Comparison of ENCODE assay signal across 8 cellular contexts in the genomic region with DNA sequence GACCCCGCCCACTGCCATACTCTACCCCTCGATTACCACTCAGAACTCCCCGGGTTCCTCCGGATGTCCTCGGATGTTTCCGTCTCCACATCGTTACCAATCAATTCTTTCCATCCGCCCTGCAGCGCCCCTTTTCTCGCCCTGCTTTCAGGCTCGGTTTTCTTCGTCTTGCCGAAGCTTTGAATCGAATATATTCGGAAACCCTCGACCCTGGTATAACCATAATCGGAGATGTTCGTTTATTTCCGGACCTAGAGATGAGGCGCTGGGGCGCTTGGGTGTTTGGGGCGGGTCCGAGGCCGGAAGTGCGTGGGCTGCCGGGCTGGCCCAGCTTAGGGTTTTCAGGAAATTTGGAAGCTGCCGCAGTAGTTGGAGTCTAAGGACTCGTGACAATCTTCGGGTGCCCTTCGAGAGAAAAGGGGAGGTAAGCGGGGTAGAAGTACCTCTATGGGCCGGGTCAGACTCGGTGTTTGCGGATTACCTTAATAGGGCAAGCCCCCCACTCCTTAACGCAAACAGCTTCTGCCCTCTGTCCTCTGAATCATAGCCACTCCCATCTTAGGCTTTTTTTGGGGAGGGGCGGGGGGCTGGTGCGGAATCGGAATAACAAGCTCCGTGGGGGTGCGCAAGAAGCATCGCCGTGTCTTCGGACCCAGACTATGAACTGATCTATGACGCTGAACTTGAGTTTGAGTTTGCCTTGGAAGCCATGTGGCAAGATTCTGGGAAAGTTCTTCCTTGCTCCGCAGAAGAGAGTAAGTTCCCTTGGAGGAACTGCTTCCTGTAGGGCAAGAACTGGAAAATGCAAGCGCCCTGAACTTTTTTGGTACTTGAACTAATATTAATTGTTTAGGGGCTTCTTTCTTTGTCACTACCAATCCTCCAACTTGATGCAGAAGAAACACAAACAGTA. TPM values are rescaled to one million over a fixed set of nuclear protein-coding genes. Genes with fewer than 3 reads are reported as not detected.
A peak's percentile ranks its signal among the peaks of the same experiment; 100 is the strongest.
DNase-seq lines count a peak whose midpoint lies in the region; ATAC-seq, FAIRE-seq and TF ChIP-seq lines count a peak whose summit lies in the region.

C14orf119 (plus strand) TSS at position 310 of the 913 bp plus-strand sequence. CDS start 2,154 bp downstream, outside the sequence.

- H3K4me1 ChIP-seq in kidney (ENCODE audit: control insufficient read depth in 1 of 2, insufficient read depth in 1 of 2, low read depth in 1 of 2, low read length in 2 of 2), result peaks cover 0 to 7% of the 10 kb centered on the region in 2 donors

- peak within 1 kb of the TSS; percentile 85 to 97 for H3K4me3 ChIP-seq in kidney (ENCODE audit: low read length in 2 of 2)

- intact Hi-C loops in kidney (cut with DNase I), result no loop called here

- H3K9me3 ChIP-seq in kidney (ENCODE audit: control insufficient read depth in 1 of 2, low read length in 2 of 2), result no peaks in the 10 kb centered on the region

- DNase-seq in activated T-cell treated with anti-CD3 and anti-CD28 coated beads for 1 hour (ENCODE audit: low read depth), result peak; percentile 99
- DNase-seq in activated T-cell treated with anti-CD3 and anti-CD28 coated beads, Interleukin-2, amount 50 U/mL, for 48 hours, result no peak
- peak; percentile 97 to 100 (median 99) for DNase-seq in T-helper 1 cell
- peak; percentile 100 for DNase-seq in cerebellar cortex (ENCODE audit: low spot score)
- peak; percentile 99 for DNase-seq in kidney
- peak; percentile 99 for DNase-seq in stimulated activated CD4-positive, alpha-beta T cell treated with anti-CD3 and anti-CD28 coated beads, Interleukin-1b, Interleukin-23, amount 100 ng/mL, for 48 hours
- DNase-seq in stimulated activated naive CD4-positive, alpha-beta T cell (lab: John Stamatoyannopoulos, UW), result no peak

- peaks cover 12 to 13% of the 10 kb centered on the region in 2 donors for H3K36me3 ChIP-seq in kidney (ENCODE audit: control insufficient read depth in 1 of 2, insufficient read depth in 2 of 2, low read length in 2 of 2)

- H3K27ac ChIP-seq in kidney (ENCODE audit: low read depth in 2 of 2, low read length in 2 of 2), result peak within 1 kb of the TSS; percentile 98 to 99

- peak; percentile 99 for FAIRE-seq in kidney (lab: Jason Lieb, UNC)

- TF ChIP-seq CTCF in kidney (IDR thresholded peaks at IDR 0.05; ENCODE audit: borderline replicate concordance, extremely low read depth, insufficient read depth), result no peak

- ATAC-seq in HG03066 (IDR thresholded peaks at IDR 0.05; ENCODE audit: low read depth, unreplicated experiment), result peak; percentile 91

- H3K9ac ChIP-seq in kidney (ENCODE audit: low read length in 2 of 2), result peak within 1 kb of the TSS; percentile 96 to 99

RNA-seq across cellular contexts. Expression of gene C14orf119, which starts in this region (rescaled TPM):
- total RNA-seq in kidney, result 42.8 TPM
- 56.6 TPM for polyA plus RNA-seq in kidney (ENCODE audit: insufficient read depth, low read depth, low replicate concordance)

Comparison
In these comparisons a context has a peak if more than half of its experiments do, and no peak if none do; other contexts are left out.
1. DNase-seq: peak in activated T-cell treated with anti-CD3 and anti-CD28 coated beads for 1 hour (single experiment), T-helper 1 cell (5 of 5), cerebellar cortex (single experiment), kidney (single experiment) and stimulated activated CD4-positive, alpha-beta T cell treated with anti-CD3 and anti-CD28 coated beads, Interleukin-1b, Interleukin-23, amount 100 ng/mL, for 48 hours (single experiment); none in activated T-cell treated with anti-CD3 and anti-CD28 coated beads, Interleukin-2, amount 50 U/mL, for 48 hours (0 of 2) and stimulated activated naive CD4-positive, alpha-beta T cell (0 of 6).